Comparison of ENCODE assay signal across 18 cellular contexts in the genomic region with DNA sequence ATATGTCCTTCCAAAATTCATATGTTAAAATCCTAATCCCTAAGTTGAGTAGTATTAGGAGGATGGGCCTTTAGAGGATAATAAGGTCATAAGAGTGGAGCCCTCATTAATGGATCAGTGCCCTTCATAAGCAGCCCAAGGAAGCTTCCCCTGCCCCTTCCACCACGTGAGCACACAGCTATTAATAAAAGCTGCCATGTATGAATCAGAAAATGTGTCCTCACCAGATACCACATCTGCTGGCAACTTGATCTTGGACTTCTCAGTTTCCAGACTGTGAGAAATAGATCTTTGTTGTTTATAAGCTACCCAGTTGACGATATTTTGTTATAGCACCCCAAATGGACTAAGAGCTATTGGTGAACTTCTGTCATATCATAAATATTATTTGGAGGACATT.
"Had no signal": no experiment of that assay in that cellular context is flagged by ENCODE, and none has a peak within 500 bp of the region (broad histone marks: within the 10 kb centered on the region; RNA-seq: fewer than 3 reads in every experiment).

No MANE protein-coding gene starts in this region.

- DNase-seq: activated CD4-positive, alpha-beta T cell treated with anti-CD3 and anti-CD28 coated beads for 48 hours; activated CD4-positive, alpha-beta T cell treated with anti-CD3 and anti-CD28 coated beads, Interleukin-2, amount 50 U/mL, for 4 hours; activated CD4-positive, CD25-positive, alpha-beta regulatory T cell treated with anti-CD3 and anti-CD28 coated beads, Interleukin-2, amount 50 U/mL, for 72 hours; activated CD8-positive, alpha-beta memory T cell treated with anti-CD3 and anti-CD28 coated beads, Interleukin-2, amount 50 U/mL, for 48 hours; activated CD8-positive, alpha-beta T cell treated with anti-CD3 and anti-CD28 coated beads, Interleukin-2, amount 10 ng/mL, durations not matched to agents 7 days and 5 days; activated effector memory CD4-positive, alpha-beta T cell treated with Interleukin-2 at 50 U/mL for 16 hours; activated naive CD4-positive, alpha-beta T cell treated with anti-CD3 and anti-CD28 coated beads for 36 hours; activated T-cell treated with anti-CD3 and anti-CD28 coated beads, Interleukin-2, amount 50 U/mL, for 1 hour; amygdala; NCI-H1105 treated with DMSO at 0.1 percent for 48 hours; NCI-H1436 treated with DMSO at 0.1 percent for 48 hours; NCI-H187; NCI-H2081; NCI-H2227 treated with DMSO at 0.1 percent for 48 hours; NCI-H446 treated with DMSO at 0.1 percent for 48 hours; NCI-H526 treated with DMSO at 0.1 percent for 48 hours; PC-9; SHP77 treated with DMSO at 0.1 percent for 48 hours had no signal

- H3K27ac ChIP-seq: PC-9 had no signal

- ATAC-seq: activated CD8-positive, alpha-beta T cell treated with anti-CD3 and anti-CD28 coated beads, Interleukin-2, amount 10 ng/mL, durations not matched to agents 7 days and 5 days had no signal

- H2AFZ ChIP-seq: PC-9 had no signal

- H3K4me3 ChIP-seq: PC-9 had no signal

- H3K4me2 ChIP-seq: PC-9 had no signal
